33 cellular contexts compared by ENCODE assay signal in genomic region chr1:118272884-118273283, GRCh38.
"Had no signal": no experiment of that assay in that cellular context is flagged by ENCODE, and none has a peak within 500 bp of the region (broad histone marks: within the 10 kb centered on the region; RNA-seq: fewer than 3 reads in every experiment).

No MANE protein-coding gene starts in this region.

- H3K9me3 ChIP-seq: adrenal gland, body of pancreas had no signal

- FAIRE-seq: astrocyte, bronchial epithelial cell had no signal

- H3K27me3 ChIP-seq: adrenal gland, ascending aorta, body of pancreas, brain microvascular endothelial cell, cardiac muscle cell had no signal

- H3K27ac ChIP-seq: adrenal gland, ascending aorta, body of pancreas, brain microvascular endothelial cell, cardiac muscle cell had no signal

- H3K4me1 ChIP-seq: adrenal gland, ascending aorta, body of pancreas had no signal

- H3K4me3 ChIP-seq: adrenal gland, ascending aorta, body of pancreas, cardiac muscle cell had no signal

- ATAC-seq: activated naive CD4-positive, alpha-beta T cell treated with anti-CD3 and anti-CD28 coated beads, Interleukin-2, amount 50 U/mL, for 72 hours; activated naive CD8-positive, alpha-beta T cell treated with anti-CD3 and anti-CD28 coated beads, Interleukin-2, amount 50 U/mL, for 24 hours; activated T-cell treated with anti-CD3 and anti-CD28 coated beads, Interleukin-2, amount 50 U/mL, for 4 hours; activated T-cell treated with anti-CD3 and anti-CD28 coated beads, Interleukin-2, amount 50 U/mL, for 72 hours; activated T-helper 17 cell treated with anti-CD3 and anti-CD28 coated beads, Interleukin-2, amount 50 U/mL, for 72 hours; body of pancreas had no signal

- DNase-seq: activated effector memory CD4-positive, alpha-beta T cell treated with anti-CD3 and anti-CD28 coated beads, Interleukin-2, amount 50 U/mL, for 16 hours; activated effector memory CD4-positive, alpha-beta T cell treated with Interleukin-2 at 50 U/mL for 16 hours; activated gamma-delta T cell; activated gamma-delta T cell treated with Interleukin-2 at 50 U/mL for 16 hours; activated naive CD4-positive, alpha-beta T cell; activated naive CD4-positive, alpha-beta T cell treated with anti-CD3 and anti-CD28 coated beads for 36 hours; activated naive CD4-positive, alpha-beta T cell treated with anti-CD3 and anti-CD28 coated beads, Interleukin-2, amount 10 ng/mL, durations not matched to agents 7 days and 5 days; activated naive CD4-positive, alpha-beta T cell treated with anti-CD3 and anti-CD28 coated beads, Interleukin-2, amount 50 U/mL, for 16 hours; activated naive CD4-positive, alpha-beta T cell treated with Interleukin-2 at 50 U/mL for 16 hours; activated naive CD8-positive, alpha-beta T cell treated with anti-CD3 and anti-CD28 coated beads for 36 hours; activated naive CD8-positive, alpha-beta T cell treated with anti-CD3 and anti-CD28 coated beads, Interleukin-2, amount 10 ng/mL, durations not matched to agents 7 days and 5 days; activated naive CD8-positive, alpha-beta T cell treated with anti-CD3 and anti-CD28 coated beads, Interleukin-2, amount 50 U/mL, for 24 hours; activated T-cell treated with anti-CD3 and anti-CD28 coated beads, Interleukin-2, amount 50 U/mL, for 1 hour; activated T-cell treated with anti-CD3 and anti-CD28 coated beads, Interleukin-2, amount 50 U/mL, for 24 hours; activated T-cell treated with anti-CD3 and anti-CD28 coated beads, Interleukin-2, amount 50 U/mL, for 4 hours; activated T-cell treated with anti-CD3 and anti-CD28 coated beads, Interleukin-2, amount 50 U/mL, for 48 hours; activated T-cell treated with anti-CD3 and anti-CD28 coated beads, Interleukin-2, amount 50 U/mL, for 72 hours; adrenal gland; amniotic stem cell; amygdala; anterior cingulate cortex; aorta; body of pancreas; brain microvascular endothelial cell; caudate nucleus; central memory CD4-positive, alpha-beta T cell; cerebellar nuclear complex had no signal

- H3K36me3 ChIP-seq: adrenal gland, ascending aorta, brain microvascular endothelial cell, cardiac muscle cell had no signal
